Comparison of ENCODE assay signal across 8 cellular contexts in the genomic region with DNA sequence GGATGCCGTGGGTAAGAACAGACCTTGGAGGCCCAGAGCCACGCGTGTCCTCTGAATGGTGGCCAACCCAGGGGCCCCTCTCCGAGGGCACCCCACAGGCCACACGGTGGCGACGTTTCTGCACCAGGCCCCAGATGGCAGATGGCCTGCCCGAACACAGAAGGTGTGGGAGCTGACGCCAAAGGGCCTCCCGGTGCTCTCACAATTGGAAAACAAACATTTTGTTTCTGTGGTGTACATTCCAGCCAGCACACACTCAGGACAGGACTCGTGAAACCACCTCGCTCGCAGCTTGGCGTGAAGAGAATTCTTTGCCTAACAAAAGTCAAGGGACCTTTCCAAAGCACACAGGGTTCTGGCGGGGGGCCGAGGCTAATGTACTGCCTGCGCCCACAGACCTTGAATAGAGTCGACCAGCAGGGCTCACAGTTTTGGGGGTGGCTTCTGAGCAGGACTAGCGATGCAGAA.
DNase-seq lines count a peak whose midpoint lies in the region; ATAC-seq, FAIRE-seq and TF ChIP-seq lines count a peak whose summit lies in the region.

No MANE protein-coding gene starts in this region.

- H3K4me1 ChIP-seq in K562 (replicated peaks in 1 of 2; ENCODE audit: control insufficient read depth in 2 of 2, insufficient read depth in 2 of 2, low read length in 2 of 2) (peaks cover 13 to 47% of the 10 kb centered on the region in 2 experiments; a peak in 4 of 5 replicates), thymus (ENCODE audit: control insufficient read depth, insufficient read depth, low read length) (peaks cover 64% of the 10 kb centered on the region)

- in situ Hi-C loops in K562 (cut with MboI), result no loop called here

- no peak overlapping the region for H3K4me2 ChIP-seq in K562 (ENCODE audit: insufficient read depth, low read length)

- TF ChIP-seq CTCF in K562 (IDR thresholded peaks at IDR 0.05 in 2 of 3, conservative IDR thresholded peaks at IDR 0.05 in 1 of 3; ENCODE audit: insufficient read depth in 2 of 3, low read depth in 1 of 3, low read length in 3 of 3), result peak; percentile 22 to 41 (median 32); a peak in 4 of 6 replicates

- H3K27ac ChIP-seq in K562 (ENCODE audit: extremely low read depth, low read depth, low read length) (no peak overlapping the region), thymus (ENCODE audit: low read depth) (peak overlapping the region; percentile 50)

- 0 out of 3 replicates have a peak, but pooled peaks cover 3% of the 10 kb centered on the region for H3K79me2 ChIP-seq in K562 (ENCODE audit: control insufficient read depth, insufficient read depth, low read length)

- intact Hi-C loops in K562 (cut with micrococcal nuclease), result loop anchor here (2.0 kb wide), 1 partner anchor 109 kb away; no protein-coding TSS in a partner anchor

- 80% methylated on average over 19 of the region's 19 CpGs for WGBS in K562 (ENCODE audit: insufficient coverage, low coverage, missing lambda C conversion rate)
- WGBS in thymus, result 79% methylated on average over 19 of the region's 19 CpGs

- POLR2A ChIA-PET in K562 (lab: Yijun Ruan, JAX), result interaction anchor here (0.6 to 0.7 kb wide), 3 partner anchors 58 to 84 kb away, joined by 3 read pairs; no protein-coding TSS in a partner anchor

- no peak for TF ChIP-seq EP300 in K562 (IDR thresholded peaks at IDR 0.05; ENCODE audit: low read length)

- no peak for TF ChIP-seq POLR2A in K562 (conservative IDR thresholded peaks at IDR 0.05)

- peaks cover 5% of the 10 kb centered on the region; the same call in 1 of the 2 replicates for H4K20me1 ChIP-seq in K562 (replicated peaks; ENCODE audit: control insufficient read depth, insufficient read depth, low read length)

- no peak for FAIRE-seq in K562 (lab: Jason Lieb, UNC)

- H3K36me3 ChIP-seq in K562 (ENCODE audit: control insufficient read depth, insufficient read depth, low read length) (no peaks in the 10 kb centered on the region), thymus (ENCODE audit: control insufficient read depth, insufficient read depth) (peaks cover 15% of the 10 kb centered on the region)

- H3K9me1 ChIP-seq in K562 (ENCODE audit: control insufficient read depth, insufficient read depth, low read length), result peaks cover 4% of the 10 kb centered on the region

- H3K27me3 ChIP-seq in K562 (ENCODE audit: control insufficient read depth in 2 of 2, insufficient read depth in 2 of 2, low read length in 2 of 2) (no peaks in the 10 kb centered on the region), thymus (ENCODE audit: control insufficient read depth, insufficient read depth) (no peaks in the 10 kb centered on the region)

- DNase-seq in DMS 273 treated with DMSO at 0.1 percent for 48 hours (lab: John Stamatoyannopoulos, UW) (peak; percentile 32), NCI-H2081 treated with DMSO at 0.1 percent for 48 hours (lab: John Stamatoyannopoulos, UW) (peak; percentile 24), K562 (ENCODE audit: extremely low read depth in 1 of 4, low spot score in 3 of 4) (no peak), left lobe of liver (ENCODE audit: low spot score) (peak; percentile 95), ecto neural progenitor cell (ENCODE audit: low spot score) (no peak)

- H3K9me3 ChIP-seq in K562 (replicated peaks; ENCODE audit: control insufficient read depth, insufficient read depth, low read depth, low read length) (no peaks in the 10 kb centered on the region; the same call in 1 of the 2 replicates), thymus (ENCODE audit: control insufficient read depth) (no peaks in the 10 kb centered on the region)

- no peak overlapping the region for H2AFZ ChIP-seq in K562 (ENCODE audit: low read depth, low read length)

- no peak overlapping the region for H3K4me3 ChIP-seq in K562
- H3K4me3 ChIP-seq in thymus (ENCODE audit: low read length), result no peak overlapping the region

- TF ChIP-seq RAD21 in K562 (CRISPR knock-in tag; conservative IDR thresholded peaks at IDR 0.05 in 1 of 2, IDR thresholded peaks at IDR 0.05 in 1 of 2), result peak in 1 of 2 experiments; percentile 55; a peak in 3 of 4 replicates

- no TSS peak for BruUV-seq in K562 (replicated peaks; lab: Mats Ljungman, UMichigan)

- CTCF ChIA-PET in K562 (lab: Yijun Ruan, JAX; ENCODE audit: low intra/inter-chr PET ratio), result no interaction called here

- H3K9ac ChIP-seq in K562 (ENCODE audit: insufficient read depth in 1 of 2, low read depth in 2 of 2, low read length in 2 of 2), result no peak overlapping the region; a peak in 1 of 4 replicates

- ATAC-seq in K562 (peak; percentile 44), left lobe of liver (peak; percentile 90), GM18511 (IDR thresholded peaks at IDR 0.05; ENCODE audit: unreplicated experiment) (no peak), HG02759 (IDR thresholded peaks at IDR 0.05; ENCODE audit: unreplicated experiment) (no peak)

TF ChIP-seq in K562, 482 proteins besides CTCF, POLR2A, EP300 and RAD21:
- TF ChIP-seq SMARCB1 (IDR thresholded peaks at IDR 0.05; ENCODE audit: insufficient read length, low read depth) (no peak), TEAD1 (CRISPR knock-in tag; IDR thresholded peaks at IDR 0.05) (no peak), NFE2L1 (tag; IDR thresholded peaks at IDR 0.05; ENCODE audit: borderline replicate concordance, low read depth) (no peak)
- TF ChIP-seq, protein P1, sequence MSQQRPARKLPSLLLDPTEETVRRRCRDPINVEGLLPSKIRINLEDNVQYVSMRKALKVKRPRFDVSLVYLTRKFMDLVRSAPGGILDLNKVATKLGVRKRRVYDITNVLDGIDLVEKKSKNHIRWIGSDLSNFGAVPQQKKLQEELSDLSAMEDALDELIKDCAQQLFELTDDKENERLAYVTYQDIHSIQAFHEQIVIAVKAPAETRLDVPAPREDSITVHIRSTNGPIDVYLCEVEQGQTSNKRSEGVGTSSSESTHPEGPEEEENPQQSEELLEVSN (IDR thresholded peaks at IDR 0.05; ENCODE audit: borderline replicate concordance in 1 of 2, extremely low read depth in 1 of 2, insufficient read depth in 1 of 2, insufficient read length in 1 of 2, low read depth in 1 of 2, low read length in 1 of 2, poor library complexity in 1 of 2, severe bottlenecking in 1 of 2), result no peak
- TF ChIP-seq, protein P2, sequence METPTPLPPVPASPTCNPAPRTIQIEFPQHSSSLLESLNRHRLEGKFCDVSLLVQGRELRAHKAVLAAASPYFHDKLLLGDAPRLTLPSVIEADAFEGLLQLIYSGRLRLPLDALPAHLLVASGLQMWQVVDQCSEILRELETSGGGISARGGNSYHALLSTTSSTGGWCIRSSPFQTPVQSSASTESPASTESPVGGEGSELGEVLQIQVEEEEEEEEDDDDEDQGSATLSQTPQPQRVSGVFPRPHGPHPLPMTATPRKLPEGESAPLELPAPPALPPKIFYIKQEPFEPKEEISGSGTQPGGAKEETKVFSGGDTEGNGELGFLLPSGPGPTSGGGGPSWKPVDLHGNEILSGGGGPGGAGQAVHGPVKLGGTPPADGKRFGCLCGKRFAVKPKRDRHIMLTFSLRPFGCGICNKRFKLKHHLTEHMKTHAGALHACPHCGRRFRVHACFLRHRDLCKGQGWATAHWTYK (CRISPR knock-in tag; IDR thresholded peaks at IDR 0.05), result peak; percentile 62; the same call in 1 of the 2 replicates
- TF ChIP-seq, protein P3, sequence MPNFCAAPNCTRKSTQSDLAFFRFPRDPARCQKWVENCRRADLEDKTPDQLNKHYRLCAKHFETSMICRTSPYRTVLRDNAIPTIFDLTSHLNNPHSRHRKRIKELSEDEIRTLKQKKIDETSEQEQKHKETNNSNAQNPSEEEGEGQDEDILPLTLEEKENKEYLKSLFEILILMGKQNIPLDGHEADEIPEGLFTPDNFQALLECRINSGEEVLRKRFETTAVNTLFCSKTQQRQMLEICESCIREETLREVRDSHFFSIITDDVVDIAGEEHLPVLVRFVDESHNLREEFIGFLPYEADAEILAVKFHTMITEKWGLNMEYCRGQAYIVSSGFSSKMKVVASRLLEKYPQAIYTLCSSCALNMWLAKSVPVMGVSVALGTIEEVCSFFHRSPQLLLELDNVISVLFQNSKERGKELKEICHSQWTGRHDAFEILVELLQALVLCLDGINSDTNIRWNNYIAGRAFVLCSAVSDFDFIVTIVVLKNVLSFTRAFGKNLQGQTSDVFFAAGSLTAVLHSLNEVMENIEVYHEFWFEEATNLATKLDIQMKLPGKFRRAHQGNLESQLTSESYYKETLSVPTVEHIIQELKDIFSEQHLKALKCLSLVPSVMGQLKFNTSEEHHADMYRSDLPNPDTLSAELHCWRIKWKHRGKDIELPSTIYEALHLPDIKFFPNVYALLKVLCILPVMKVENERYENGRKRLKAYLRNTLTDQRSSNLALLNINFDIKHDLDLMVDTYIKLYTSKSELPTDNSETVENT (CRISPR knock-in tag; IDR thresholded peaks at IDR 0.05), result no peak
- TF ChIP-seq, protein P4, sequence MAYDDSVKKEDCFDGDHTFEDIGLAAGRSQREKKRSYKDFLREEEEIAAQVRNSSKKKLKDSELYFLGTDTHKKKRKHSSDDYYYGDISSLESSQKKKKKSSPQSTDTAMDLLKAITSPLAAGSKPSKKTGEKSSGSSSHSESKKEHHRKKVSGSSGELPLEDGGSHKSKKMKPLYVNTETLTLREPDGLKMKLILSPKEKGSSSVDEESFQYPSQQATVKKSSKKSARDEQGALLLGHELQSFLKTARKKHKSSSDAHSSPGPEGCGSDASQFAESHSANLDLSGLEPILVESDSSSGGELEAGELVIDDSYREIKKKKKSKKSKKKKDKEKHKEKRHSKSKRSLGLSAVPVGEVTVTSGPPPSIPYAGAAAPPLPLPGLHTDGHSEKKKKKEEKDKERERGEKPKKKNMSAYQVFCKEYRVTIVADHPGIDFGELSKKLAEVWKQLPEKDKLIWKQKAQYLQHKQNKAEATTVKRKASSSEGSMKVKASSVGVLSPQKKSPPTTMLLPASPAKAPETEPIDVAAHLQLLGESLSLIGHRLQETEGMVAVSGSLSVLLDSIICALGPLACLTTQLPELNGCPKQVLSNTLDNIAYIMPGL (CRISPR knock-in tag; IDR thresholded peaks at IDR 0.05), result no peak
TF ChIP-seq in K562: peak in this region for 1.

Comparison
In these comparisons a context has a peak if more than half of its experiments do, and no peak if none do; other contexts are left out.
1. DNase-seq: peak in DMS 273 treated with DMSO at 0.1 percent for 48 hours (single experiment), NCI-H2081 treated with DMSO at 0.1 percent for 48 hours (single experiment) and left lobe of liver (single experiment); none in K562 (0 of 4) and ecto neural progenitor cell (single experiment).
2. ATAC-seq: peak in K562 (single experiment) and left lobe of liver (single experiment); none in GM18511 (single experiment) and HG02759 (single experiment).